ENCODE assay signal across 13 cellular contexts in the genomic region with DNA sequence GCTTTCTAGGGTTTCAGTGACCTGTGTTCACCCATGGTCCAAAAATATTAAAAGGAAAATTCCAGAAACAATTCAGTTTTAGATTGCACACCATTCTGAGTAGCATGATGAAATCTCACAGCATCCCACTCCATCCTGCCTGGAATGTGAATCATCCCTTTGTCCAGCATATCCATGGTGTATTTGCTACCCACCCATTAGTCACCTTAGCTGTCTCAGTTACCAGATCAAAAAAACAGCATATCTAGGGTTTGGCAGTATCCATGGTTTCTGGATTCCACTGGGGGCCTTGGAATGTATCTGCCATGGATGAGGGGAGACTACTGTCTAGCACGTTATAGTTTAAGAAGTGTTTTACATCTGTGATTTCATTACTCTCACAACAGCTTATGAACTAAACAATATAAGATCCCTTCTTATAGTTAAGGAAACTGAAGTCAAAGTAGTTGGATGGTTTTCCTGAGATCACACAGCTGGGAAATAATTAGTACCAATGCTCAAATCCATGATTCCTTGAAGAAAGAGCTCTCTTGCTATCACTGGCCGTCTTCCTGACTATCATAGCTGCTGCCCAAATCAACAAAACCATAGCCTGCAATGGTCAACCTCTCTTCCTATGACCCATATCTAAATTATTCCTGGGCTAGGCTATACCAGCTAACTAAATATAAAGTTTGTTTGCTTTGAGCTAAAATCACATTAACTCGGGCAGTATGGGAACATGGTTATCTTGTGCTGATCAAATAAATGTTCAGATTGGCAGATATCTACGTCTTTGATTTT.
DNase-seq lines count a peak whose midpoint lies in the region; ATAC-seq and TF ChIP-seq lines count a peak whose summit lies in the region.
"Had no signal": no experiment of that assay in that cellular context is flagged by ENCODE, and none has a peak within 500 bp of the region (broad histone marks: within the 10 kb centered on the region; RNA-seq: fewer than 3 reads in every experiment).

No MANE protein-coding gene starts in this region.

- peaks cover 21 to 52% of the 10 kb centered on the region in 2 donors for H3K36me3 ChIP-seq in muscle layer of duodenum (ENCODE audit: control insufficient read depth in 1 of 2, insufficient read depth in 2 of 2, low read length in 2 of 2)
- no peaks in the 10 kb centered on the region for H3K36me3 ChIP-seq in mucosa of descending colon (ENCODE audit: low read depth)

- no peaks in the 10 kb centered on the region for H3K27me3 ChIP-seq in muscle layer of duodenum (ENCODE audit: low read depth, low read length)
- H3K27me3 ChIP-seq: colonic mucosa, upper lobe of right lung had no signal

- peaks cover 37% of the 10 kb centered on the region for H3K36me3 Mint-ChIP-seq in chondrocyte (ENCODE audit: low read depth)

- H3K4me3 ChIP-seq in AG04449 (ENCODE audit: low read depth, low read length) (no peak overlapping the region), LNCaP clone FGC (ENCODE audit: low read depth, low read length) (no peak overlapping the region), muscle layer of duodenum (ENCODE audit: low read depth in 1 of 2, low read length in 2 of 2) (no peak overlapping the region), mucosa of descending colon (no peak overlapping the region)
- H3K4me3 ChIP-seq: colonic mucosa, upper lobe of right lung had no signal

- DNase-seq in AG04449 (ENCODE audit: low read depth, low spot score) (peak; percentile 64), LNCaP clone FGC (ENCODE audit: low read depth) (peak; percentile 88), chondrocyte (ENCODE audit: low spot score) (no peak), mucosa of descending colon (no peak), epidermal melanocyte (ENCODE audit: insufficient read length, low spot score) (no peak)
- no peak for DNase-seq in stimulated activated CD8-positive, alpha-beta memory T cell treated with anti-CD3 and anti-CD28 coated beads, Interleukin-4, amount 100 ng/mL, for 48 hours
- DNase-seq: activated CD4-positive, alpha-beta T cell treated with anti-CD3 and anti-CD28 coated beads, Interleukin-2, amount 50 U/mL, for 4 hours; CD8-positive, alpha-beta T cell; colonic mucosa; upper lobe of right lung had no signal

- CTCF ChIA-PET in AG04449 (lab: Yijun Ruan, JAX), result interaction anchor here (0.8 to 8.9 kb wide), 12 partner anchors 10 to 188 kb away, joined by 3 to 95 read pairs (median 3); no protein-coding TSS in a partner anchor

- H3K27ac ChIP-seq in muscle layer of duodenum (ENCODE audit: low read length), result peak overlapping the region; percentile 15
- H3K27ac ChIP-seq: colonic mucosa had no signal

- no peaks in the 10 kb centered on the region for H3K27me3 Mint-ChIP-seq in chondrocyte (ENCODE audit: low read depth)

- H3K4me1 ChIP-seq in muscle layer of duodenum (ENCODE audit: control insufficient read depth in 1 of 2, insufficient read depth in 2 of 2, low read length in 2 of 2) (peaks cover 13 to 14% of the 10 kb centered on the region in 2 donors), mucosa of descending colon (ENCODE audit: low read depth) (peaks cover 6% of the 10 kb centered on the region)

- TF ChIP-seq CTCF in AG04449 (IDR thresholded peaks at IDR 0.05; ENCODE audit: insufficient read depth, low read length, missing control alignments), result no peak
- no peak for TF ChIP-seq CTCF in LNCaP clone FGC (IDR thresholded peaks at IDR 0.05; ENCODE audit: control insufficient read depth, extremely low read depth, insufficient read depth)
- TF ChIP-seq CTCF in chondrocyte (IDR thresholded peaks at IDR 0.05), result no peak
- no peak for TF ChIP-seq CTCF in mucosa of descending colon (IDR thresholded peaks at IDR 0.05)

- H3K4me3 Mint-ChIP-seq in chondrocyte (ENCODE audit: unreplicated experiment), result no peak overlapping the region
- H3K4me3 Mint-ChIP-seq: CD8-positive, alpha-beta T cell had no signal

- intact Hi-C loops in mucosa of descending colon (cut with DNase I, micrococcal nuclease), result loop anchor here in 1 of 2 donors (10.0 kb wide), 1 partner anchor 118 kb away; a partner anchor contains a TSS

- ATAC-seq in mucosa of descending colon (no peak), HG03432 (IDR thresholded peaks at IDR 0.05; ENCODE audit: unreplicated experiment) (no peak)
- ATAC-seq: CD8-positive, alpha-beta T cell; left lobe of liver; upper lobe of right lung had no signal

- H3K9me3 ChIP-seq in muscle layer of duodenum (ENCODE audit: control insufficient read depth in 1 of 2, low read length in 2 of 2) (no peaks in the 10 kb centered on the region), mucosa of descending colon (no peaks in the 10 kb centered on the region)
- H3K9me3 ChIP-seq: colonic mucosa, upper lobe of right lung had no signal

- peaks cover 69% of the 10 kb centered on the region for H3K4me1 Mint-ChIP-seq in chondrocyte (ENCODE audit: low read depth)

- POLR2A ChIA-PET in AG04449 (lab: Yijun Ruan, JAX), result interaction anchor here (0.5 to 1.4 kb wide), 8 partner anchors 58 to 189 kb away, joined by 3 to 8 read pairs (median 4); a partner anchor contains a TSS

- peak overlapping the region; percentile 87 for H3K27ac Mint-ChIP-seq in chondrocyte (ENCODE audit: unreplicated experiment)
- H3K27ac Mint-ChIP-seq: CD8-positive, alpha-beta T cell had no signal

- H3K9me3 Mint-ChIP-seq in chondrocyte (ENCODE audit: low read depth), result no peaks in the 10 kb centered on the region
- H3K9me3 Mint-ChIP-seq: CD8-positive, alpha-beta T cell had no signal

Comparison
In these comparisons a context has a peak if more than half of its experiments do, and no peak if none do; other contexts are left out.
1. DNase-seq: peak in AG04449 (single experiment) and LNCaP clone FGC (single experiment); none in chondrocyte (single experiment), mucosa of descending colon (0 of 3), stimulated activated CD8-positive, alpha-beta memory T cell treated with anti-CD3 and anti-CD28 coated beads, Interleukin-4, amount 100 ng/mL, for 48 hours (single experiment) and epidermal melanocyte (single experiment).